In the genomic region with DNA sequence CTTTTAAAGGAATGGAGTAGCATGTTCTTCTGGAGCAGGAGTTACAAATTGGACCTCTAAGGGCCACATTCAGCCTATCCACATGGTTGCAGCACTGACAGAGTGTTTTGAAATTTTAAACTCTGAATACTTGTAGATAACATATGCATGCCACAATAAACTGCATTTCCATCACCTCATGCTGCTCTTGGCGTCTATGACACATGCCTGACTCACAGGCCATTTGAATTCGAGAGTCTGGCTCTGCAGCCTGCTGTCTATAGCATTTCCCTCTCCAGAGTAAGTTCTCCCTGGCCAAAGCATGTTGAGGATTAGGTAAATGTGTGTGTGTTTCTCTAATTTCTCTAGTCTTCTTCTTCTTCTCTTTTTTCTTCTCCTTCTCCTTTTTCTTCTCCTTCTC, we compare ENCODE assay signal across 1 cellular context.
TF ChIP-seq lines count a peak whose summit lies in the region.

No MANE protein-coding gene starts in this region.

TF ChIP-seq in GM23338, 12 proteins besides CTCF, POLR2A, EP300 and RAD21 (continued from another document):
- TF ChIP-seq, protein P1, sequence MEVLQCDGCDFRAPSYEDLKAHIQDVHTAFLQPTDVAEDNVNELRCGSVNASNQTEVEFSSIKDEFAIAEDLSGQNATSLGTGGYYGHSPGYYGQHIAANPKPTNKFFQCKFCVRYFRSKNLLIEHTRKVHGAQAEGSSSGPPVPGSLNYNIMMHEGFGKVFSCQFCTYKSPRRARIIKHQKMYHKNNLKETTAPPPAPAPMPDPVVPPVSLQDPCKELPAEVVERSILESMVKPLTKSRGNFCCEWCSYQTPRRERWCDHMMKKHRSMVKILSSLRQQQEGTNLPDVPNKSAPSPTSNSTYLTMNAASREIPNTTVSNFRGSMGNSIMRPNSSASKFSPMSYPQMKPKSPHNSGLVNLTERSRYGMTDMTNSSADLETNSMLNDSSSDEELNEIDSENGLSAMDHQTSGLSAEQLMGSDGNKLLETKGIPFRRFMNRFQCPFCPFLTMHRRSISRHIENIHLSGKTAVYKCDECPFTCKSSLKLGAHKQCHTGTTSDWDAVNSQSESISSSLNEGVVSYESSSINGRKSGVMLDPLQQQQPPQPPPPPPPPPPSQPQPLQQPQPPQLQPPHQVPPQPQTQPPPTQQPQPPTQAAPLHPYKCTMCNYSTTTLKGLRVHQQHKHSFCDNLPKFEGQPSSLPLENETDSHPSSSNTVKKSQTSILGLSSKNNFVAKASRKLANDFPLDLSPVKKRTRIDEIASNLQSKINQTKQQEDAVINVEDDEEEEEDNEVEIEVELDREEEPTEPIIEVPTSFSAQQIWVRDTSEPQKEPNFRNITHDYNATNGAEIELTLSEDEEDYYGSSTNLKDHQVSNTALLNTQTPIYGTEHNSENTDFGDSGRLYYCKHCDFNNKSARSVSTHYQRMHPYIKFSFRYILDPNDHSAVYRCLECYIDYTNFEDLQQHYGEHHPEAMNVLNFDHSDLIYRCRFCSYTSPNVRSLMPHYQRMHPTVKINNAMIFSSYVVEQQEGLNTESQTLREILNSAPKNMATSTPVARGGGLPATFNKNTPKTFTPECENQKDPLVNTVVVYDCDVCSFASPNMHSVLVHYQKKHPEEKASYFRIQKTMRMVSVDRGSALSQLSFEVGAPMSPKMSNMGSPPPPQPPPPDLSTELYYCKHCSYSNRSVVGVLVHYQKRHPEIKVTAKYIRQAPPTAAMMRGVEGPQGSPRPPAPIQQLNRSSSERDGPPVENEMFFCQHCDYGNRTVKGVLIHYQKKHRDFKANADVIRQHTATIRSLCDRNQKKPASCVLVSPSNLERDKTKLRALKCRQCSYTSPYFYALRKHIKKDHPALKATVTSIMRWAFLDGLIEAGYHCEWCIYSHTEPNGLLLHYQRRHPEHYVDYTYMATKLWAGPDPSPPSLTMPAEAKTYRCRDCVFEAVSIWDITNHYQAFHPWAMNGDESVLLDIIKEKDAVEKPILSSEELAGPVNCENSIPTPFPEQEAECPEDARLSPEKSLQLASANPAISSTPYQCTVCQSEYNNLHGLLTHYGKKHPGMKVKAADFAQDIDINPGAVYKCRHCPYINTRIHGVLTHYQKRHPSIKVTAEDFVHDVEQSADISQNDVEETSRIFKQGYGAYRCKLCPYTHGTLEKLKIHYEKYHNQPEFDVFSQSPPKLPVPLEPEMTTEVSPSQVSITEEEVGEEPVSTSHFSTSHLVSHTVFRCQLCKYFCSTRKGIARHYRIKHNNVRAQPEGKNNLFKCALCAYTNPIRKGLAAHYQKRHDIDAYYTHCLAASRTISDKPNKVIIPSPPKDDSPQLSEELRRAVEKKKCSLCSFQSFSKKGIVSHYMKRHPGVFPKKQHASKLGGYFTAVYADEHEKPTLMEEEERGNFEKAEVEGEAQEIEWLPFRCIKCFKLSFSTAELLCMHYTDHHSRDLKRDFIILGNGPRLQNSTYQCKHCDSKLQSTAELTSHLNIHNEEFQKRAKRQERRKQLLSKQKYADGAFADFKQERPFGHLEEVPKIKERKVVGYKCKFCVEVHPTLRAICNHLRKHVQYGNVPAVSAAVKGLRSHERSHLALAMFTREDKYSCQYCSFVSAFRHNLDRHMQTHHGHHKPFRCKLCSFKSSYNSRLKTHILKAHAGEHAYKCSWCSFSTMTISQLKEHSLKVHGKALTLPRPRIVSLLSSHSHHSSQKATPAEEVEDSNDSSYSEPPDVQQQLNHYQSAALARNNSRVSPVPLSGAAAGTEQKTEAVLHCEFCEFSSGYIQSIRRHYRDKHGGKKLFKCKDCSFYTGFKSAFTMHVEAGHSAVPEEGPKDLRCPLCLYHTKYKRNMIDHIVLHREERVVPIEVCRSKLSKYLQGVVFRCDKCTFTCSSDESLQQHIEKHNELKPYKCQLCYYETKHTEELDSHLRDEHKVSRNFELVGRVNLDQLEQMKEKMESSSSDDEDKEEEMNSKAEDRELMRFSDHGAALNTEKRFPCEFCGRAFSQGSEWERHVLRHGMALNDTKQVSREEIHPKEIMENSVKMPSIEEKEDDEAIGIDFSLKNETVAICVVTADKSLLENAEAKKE (CRISPR knock-in tag; IDR thresholded peaks at IDR 0.05): no peak
- no peak for TF ChIP-seq EZH2 (IDR thresholded peaks at IDR 0.05; ENCODE audit: low read depth, unreplicated experiment)
- no peak for TF ChIP-seq EZH2phosphoT487 (IDR thresholded peaks at IDR 0.05; ENCODE audit: unreplicated experiment)
- TF ChIP-seq, protein P2, sequence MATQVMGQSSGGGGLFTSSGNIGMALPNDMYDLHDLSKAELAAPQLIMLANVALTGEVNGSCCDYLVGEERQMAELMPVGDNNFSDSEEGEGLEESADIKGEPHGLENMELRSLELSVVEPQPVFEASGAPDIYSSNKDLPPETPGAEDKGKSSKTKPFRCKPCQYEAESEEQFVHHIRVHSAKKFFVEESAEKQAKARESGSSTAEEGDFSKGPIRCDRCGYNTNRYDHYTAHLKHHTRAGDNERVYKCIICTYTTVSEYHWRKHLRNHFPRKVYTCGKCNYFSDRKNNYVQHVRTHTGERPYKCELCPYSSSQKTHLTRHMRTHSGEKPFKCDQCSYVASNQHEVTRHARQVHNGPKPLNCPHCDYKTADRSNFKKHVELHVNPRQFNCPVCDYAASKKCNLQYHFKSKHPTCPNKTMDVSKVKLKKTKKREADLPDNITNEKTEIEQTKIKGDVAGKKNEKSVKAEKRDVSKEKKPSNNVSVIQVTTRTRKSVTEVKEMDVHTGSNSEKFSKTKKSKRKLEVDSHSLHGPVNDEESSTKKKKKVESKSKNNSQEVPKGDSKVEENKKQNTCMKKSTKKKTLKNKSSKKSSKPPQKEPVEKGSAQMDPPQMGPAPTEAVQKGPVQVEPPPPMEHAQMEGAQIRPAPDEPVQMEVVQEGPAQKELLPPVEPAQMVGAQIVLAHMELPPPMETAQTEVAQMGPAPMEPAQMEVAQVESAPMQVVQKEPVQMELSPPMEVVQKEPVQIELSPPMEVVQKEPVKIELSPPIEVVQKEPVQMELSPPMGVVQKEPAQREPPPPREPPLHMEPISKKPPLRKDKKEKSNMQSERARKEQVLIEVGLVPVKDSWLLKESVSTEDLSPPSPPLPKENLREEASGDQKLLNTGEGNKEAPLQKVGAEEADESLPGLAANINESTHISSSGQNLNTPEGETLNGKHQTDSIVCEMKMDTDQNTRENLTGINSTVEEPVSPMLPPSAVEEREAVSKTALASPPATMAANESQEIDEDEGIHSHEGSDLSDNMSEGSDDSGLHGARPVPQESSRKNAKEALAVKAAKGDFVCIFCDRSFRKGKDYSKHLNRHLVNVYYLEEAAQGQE (IDR thresholded peaks at IDR 0.05; ENCODE audit: unreplicated experiment): no peak
- TF ChIP-seq, protein P3, sequence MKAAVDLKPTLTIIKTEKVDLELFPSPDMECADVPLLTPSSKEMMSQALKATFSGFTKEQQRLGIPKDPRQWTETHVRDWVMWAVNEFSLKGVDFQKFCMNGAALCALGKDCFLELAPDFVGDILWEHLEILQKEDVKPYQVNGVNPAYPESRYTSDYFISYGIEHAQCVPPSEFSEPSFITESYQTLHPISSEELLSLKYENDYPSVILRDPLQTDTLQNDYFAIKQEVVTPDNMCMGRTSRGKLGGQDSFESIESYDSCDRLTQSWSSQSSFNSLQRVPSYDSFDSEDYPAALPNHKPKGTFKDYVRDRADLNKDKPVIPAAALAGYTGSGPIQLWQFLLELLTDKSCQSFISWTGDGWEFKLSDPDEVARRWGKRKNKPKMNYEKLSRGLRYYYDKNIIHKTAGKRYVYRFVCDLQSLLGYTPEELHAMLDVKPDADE (IDR thresholded peaks at IDR 0.05): no peak
